ENCODE assay signal across 8 cellular contexts in the genomic region with DNA sequence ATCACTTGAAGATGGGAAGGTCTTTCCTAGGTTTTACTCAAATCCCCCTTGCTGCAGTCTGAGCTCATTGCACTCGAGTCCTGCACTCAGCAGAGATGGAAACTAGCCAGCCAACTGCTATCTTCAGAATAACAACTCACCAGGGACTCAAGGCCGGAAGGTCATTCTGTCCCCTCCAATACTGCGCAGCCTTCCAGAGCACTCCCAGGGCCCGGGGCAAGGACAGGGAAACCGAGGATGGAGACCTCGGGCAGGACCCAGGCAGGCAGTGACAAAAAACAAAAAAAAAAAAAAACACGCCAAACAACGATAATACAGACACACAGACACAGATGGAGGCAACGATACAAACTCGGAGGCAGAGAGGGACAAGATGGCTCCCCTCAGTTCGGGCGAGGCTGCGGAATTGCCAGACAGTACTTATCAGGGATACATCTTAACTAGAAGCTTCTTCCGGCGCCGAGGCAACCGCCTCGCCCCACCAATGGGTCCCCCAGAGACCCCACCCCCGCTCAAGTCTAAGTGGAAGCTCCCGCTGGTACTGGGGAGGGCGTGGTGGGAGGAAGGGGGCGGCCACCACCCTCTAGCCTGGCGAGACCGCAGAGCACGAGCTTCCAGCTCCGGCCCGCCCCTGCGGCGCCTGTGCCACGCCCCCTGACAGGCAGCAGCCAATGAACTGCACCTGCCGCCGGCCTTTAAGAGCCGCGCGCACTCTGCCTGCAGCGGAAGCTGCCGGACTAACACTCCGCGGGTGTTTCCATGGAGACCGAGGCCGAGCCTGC. TPM values are rescaled to one million over a fixed set of nuclear protein-coding genes. Genes with fewer than 3 reads are reported as not detected.
DNase-seq lines count a peak whose midpoint lies in the region; ATAC-seq and TF ChIP-seq lines count a peak whose summit lies in the region.

No MANE protein-coding gene starts in this region.

- no peaks in the 10 kb centered on the region for H3K9me3 ChIP-seq in ES-I3 (ENCODE audit: control insufficient read depth, insufficient read depth, low read length)
- no peaks in the 10 kb centered on the region for H3K9me3 ChIP-seq in Loucy (ENCODE audit: insufficient read depth, low read depth, low read length)
- H3K9me3 ChIP-seq in RWPE2 (ENCODE audit: severe bottlenecking), result no peaks in the 10 kb centered on the region

- H3K9ac ChIP-seq in ES-I3 (ENCODE audit: low read depth, low read length) (peak overlapping the region; percentile 57), Loucy (ENCODE audit: low read depth, low read length, poor library complexity, severe bottlenecking) (peak overlapping the region; percentile 86)

- H3K9me2 ChIP-seq in Loucy (replicated peaks; ENCODE audit: low read depth, low read length), result no peaks in the 10 kb centered on the region

- no peaks in the 10 kb centered on the region for H4K20me1 ChIP-seq in Loucy (ENCODE audit: insufficient read depth, low read length, poor library complexity, severe bottlenecking)

- TF ChIP-seq CTCF in Loucy (conservative IDR thresholded peaks at IDR 0.05; ENCODE audit: low read length) (peak; percentile 30), RWPE2 (IDR thresholded peaks at IDR 0.05; ENCODE audit: poor library complexity, severe bottlenecking) (peak; percentile 18), nephron progenitor cell (IDR thresholded peaks at IDR 0.05) (peak; percentile 26)

- peaks cover 16% of the 10 kb centered on the region for H3K79me2 ChIP-seq in Loucy (ENCODE audit: insufficient read depth, low read length)

- peaks cover 14% of the 10 kb centered on the region for H3K27me3 Mint-ChIP-seq in nephron progenitor cell (ENCODE audit: low read depth, poor library complexity)
- peaks cover 7% of the 10 kb centered on the region for H3K27me3 Mint-ChIP-seq in stimulated activated naive CD8-positive, alpha-beta T cell treated with anti-CD3 and anti-CD28 coated beads, Interleukin-15, Interleukin-2, amounts not matched to agents 100 ng/mL and 50 ng/mL, for 24 hours

- H3K4me1 Mint-ChIP-seq in nephron progenitor cell, result peaks cover 69% of the 10 kb centered on the region
- peaks cover 34% of the 10 kb centered on the region for H3K4me1 Mint-ChIP-seq in stimulated activated naive CD8-positive, alpha-beta T cell treated with anti-CD3 and anti-CD28 coated beads, Interleukin-15, Interleukin-2, amounts not matched to agents 100 ng/mL and 50 ng/mL, for 24 hours (ENCODE audit: low read depth)

- H3K36me3 ChIP-seq in ES-I3 (ENCODE audit: insufficient read depth, low read length) (no peaks in the 10 kb centered on the region), H7 (replicated peaks; ENCODE audit: control insufficient read depth, insufficient read depth, low read length) (no peaks in the 10 kb centered on the region), Loucy (ENCODE audit: insufficient read depth, low read length) (no peaks in the 10 kb centered on the region), RWPE2 (ENCODE audit: low read depth) (no peaks in the 10 kb centered on the region)

- peaks cover 21% of the 10 kb centered on the region for H3K27me3 ChIP-seq in H7 (ENCODE audit: control insufficient read depth, insufficient read depth, low read length)
- H3K27me3 ChIP-seq in Loucy (ENCODE audit: insufficient read depth, low read length, poor library complexity, severe bottlenecking), result no peaks in the 10 kb centered on the region
- H3K27me3 ChIP-seq in RWPE2 (ENCODE audit: insufficient read depth, poor library complexity, severe bottlenecking), result no peaks in the 10 kb centered on the region

- H3K27ac Mint-ChIP-seq in nephron progenitor cell, result peak overlapping the region; percentile 93
- H3K27ac Mint-ChIP-seq in stimulated activated naive CD8-positive, alpha-beta T cell treated with anti-CD3 and anti-CD28 coated beads, Interleukin-15, Interleukin-2, amounts not matched to agents 100 ng/mL and 50 ng/mL, for 24 hours, result peak overlapping the region; percentile 89

- H3K4me3 ChIP-seq in H7 (ENCODE audit: insufficient read depth, low read depth, low read length) (peak overlapping the region; percentile 58), Loucy (ENCODE audit: low read length, poor library complexity, severe bottlenecking) (peak overlapping the region; percentile 93), RWPE2 (ENCODE audit: severe bottlenecking) (peak overlapping the region; percentile 51)

- peak overlapping the region; percentile 97 for H2AFZ ChIP-seq in Loucy (ENCODE audit: low read length)

- peak; percentile 96 for ATAC-seq in RWPE2 (ENCODE audit: low read depth)

- no peaks in the 10 kb centered on the region for H3F3A ChIP-seq in Loucy (ENCODE audit: low read depth)

- H3K9me3 Mint-ChIP-seq in nephron progenitor cell, result no peaks in the 10 kb centered on the region
- H3K9me3 Mint-ChIP-seq in stimulated activated naive CD8-positive, alpha-beta T cell treated with anti-CD3 and anti-CD28 coated beads, Interleukin-15, Interleukin-2, amounts not matched to agents 100 ng/mL and 50 ng/mL, for 24 hours, result no peaks in the 10 kb centered on the region

- DNase-seq in H7, result peak; percentile 98
- DNase-seq in RWPE2 (ENCODE audit: low spot score), result peak; percentile 100
- peak; percentile 97 for DNase-seq in activated effector memory CD4-positive, alpha-beta T cell treated with Interleukin-2 at 50 U/mL for 16 hours
- DNase-seq in fibroblast of the conjunctiva (ENCODE audit: low read depth), result peak; percentile 99
- DNase-seq in nephron progenitor cell, result peak; percentile 98

- H3K4me1 ChIP-seq in ES-I3 (ENCODE audit: insufficient read depth, low read length) (no peaks in the 10 kb centered on the region; the same call in 1 of the 2 replicates), Loucy (ENCODE audit: insufficient read depth, low read length, poor library complexity, severe bottlenecking) (peaks cover 40% of the 10 kb centered on the region), RWPE2 (ENCODE audit: insufficient read depth, poor library complexity, severe bottlenecking) (no peaks in the 10 kb centered on the region)

- H3K36me3 Mint-ChIP-seq in nephron progenitor cell (ENCODE audit: low read depth), result no peaks in the 10 kb centered on the region
- H3K36me3 Mint-ChIP-seq in stimulated activated naive CD8-positive, alpha-beta T cell treated with anti-CD3 and anti-CD28 coated beads, Interleukin-15, Interleukin-2, amounts not matched to agents 100 ng/mL and 50 ng/mL, for 24 hours (ENCODE audit: low read depth), result no peaks in the 10 kb centered on the region

- H3K27ac ChIP-seq in RWPE2 (ENCODE audit: poor library complexity, severe bottlenecking), result peak overlapping the region; percentile 33

- peak overlapping the region; percentile 92 for H3K4me3 Mint-ChIP-seq in nephron progenitor cell
- H3K4me3 Mint-ChIP-seq in stimulated activated naive CD8-positive, alpha-beta T cell treated with anti-CD3 and anti-CD28 coated beads, Interleukin-15, Interleukin-2, amounts not matched to agents 100 ng/mL and 50 ng/mL, for 24 hours, result peak overlapping the region; percentile 90

- H3K4me2 ChIP-seq in Loucy (ENCODE audit: low read depth, low read length, poor library complexity, severe bottlenecking), result peak overlapping the region; percentile 90

RNA-seq across cellular contexts. Expression of gene MAP1A, which starts 7.0 kb away (rescaled TPM):
- 0.67 and 1.8 TPM in 2 replicates for total RNA-seq in H7 (2014; rRNA removed; shearing (Covaris generic))

RNA-seq across cellular contexts. Expression of gene TP53BP1, which starts 17.5 kb away (rescaled TPM):
- 36.6 and 43.5 TPM in 2 replicates for total RNA-seq in H7 (2014; rRNA removed; shearing (Covaris generic))

Comparison
In these comparisons a context has a peak if more than half of its experiments do, and no peak if none do; other contexts are left out.
1. Peak in every context shown above with its lines: DNase-seq, ATAC-seq, H3K4me3 ChIP-seq and H3K27ac ChIP-seq.